Comparison of ENCODE assay signal across 8 cellular contexts in the genomic region with DNA sequence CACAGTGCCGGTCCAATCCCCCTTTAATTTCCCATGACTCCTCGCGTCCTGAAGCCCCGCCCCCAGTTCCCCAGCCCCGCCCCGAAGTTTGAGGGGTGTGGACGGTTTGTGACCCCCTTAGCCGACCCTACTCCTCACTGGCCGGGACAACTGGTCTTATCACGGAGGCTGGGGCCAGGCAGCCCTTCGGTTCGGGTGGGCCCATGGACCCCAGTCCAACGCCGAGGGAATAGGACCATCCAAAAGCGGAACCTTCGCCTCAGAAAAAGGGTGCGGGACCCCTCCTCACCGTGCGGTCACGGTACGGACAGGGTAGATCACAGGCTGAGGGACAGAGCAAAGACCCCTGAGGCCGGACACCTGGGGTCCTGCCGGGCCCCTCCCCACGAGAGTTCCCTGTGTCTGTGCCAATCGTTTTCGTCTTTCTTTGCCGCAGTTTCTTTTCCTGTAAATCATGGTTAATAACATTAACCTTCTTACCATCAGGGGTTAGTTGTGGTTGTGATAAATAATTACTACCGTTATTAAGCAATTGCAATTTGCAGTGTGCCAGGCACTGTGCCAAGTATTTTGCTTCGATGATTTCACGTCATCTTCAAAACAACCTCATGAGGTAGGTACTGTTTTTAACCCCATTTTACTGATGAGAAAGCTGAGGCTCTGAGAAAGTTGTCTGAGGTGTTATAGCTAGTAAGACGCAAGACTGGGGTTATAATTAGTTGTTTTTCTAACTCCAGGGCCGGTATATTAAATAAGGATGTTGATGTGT. TPM values are rescaled to one million over a fixed set of nuclear protein-coding genes. Genes with fewer than 3 reads are reported as not detected.
DNase-seq lines count a peak whose midpoint lies in the region; TF ChIP-seq lines count a peak whose summit lies in the region.

No MANE protein-coding gene starts in this region.

- POLR2A ChIA-PET in MCF 10A (lab: Yijun Ruan, JAX): interaction anchor here (0.6 to 4.8 kb wide), 30 partner anchors 11 to 960 kb away, joined by 3 to 51 read pairs (median 6); partner anchors contain the start of genes ASB16, ATXN7L3, G6PC3 and GRN

- H3K36me3 Mint-ChIP-seq in MCF 10A (ENCODE audit: insufficient read depth, unreplicated experiment): peaks cover 46% of the 10 kb centered on the region

- no TSS peak for BruUV-seq in MCF 10A (replicated peaks; lab: Mats Ljungman, UMichigan)

- peak overlapping the region; percentile 99 for H3K4me3 ChIP-seq in HFF-Myc (replicated peaks; ENCODE audit: low read depth, low read length)

- intact Hi-C loops in MCF 10A (cut with micrococcal nuclease): no loop called here

- no peaks in the 10 kb centered on the region for H3K9me3 Mint-ChIP-seq in MCF 10A (ENCODE audit: unreplicated experiment)

- H3K27me3 Mint-ChIP-seq in MCF 10A (ENCODE audit: insufficient read depth, unreplicated experiment): no peaks in the 10 kb centered on the region

- H3K27ac ChIP-seq in layer of hippocampus (ENCODE audit: low read depth, low read length) (peak overlapping the region; percentile 99), temporal lobe (ENCODE audit: low read depth, low read length) (peak overlapping the region; percentile 95)

- H3K4me3 Mint-ChIP-seq in MCF 10A (ENCODE audit: unreplicated experiment): peak overlapping the region; percentile 100

- H3K27me3 ChIP-seq in layer of hippocampus (ENCODE audit: control insufficient read depth, insufficient read depth, low read length): no peaks in the 10 kb centered on the region

- peak overlapping the region; percentile 99 for H3K27ac Mint-ChIP-seq in MCF 10A (ENCODE audit: low read depth, unreplicated experiment)

- peak; percentile 65 to 90 (median 80) for DNase-seq in activated CD4-positive, CD25-positive, alpha-beta regulatory T cell (lab: John Stamatoyannopoulos, UW)
- DNase-seq in activated CD4-positive, CD25-positive, alpha-beta regulatory T cell treated with anti-CD3 and anti-CD28 coated beads, Interleukin-2, amount 50 U/mL, for 72 hours: no peak
- no peak for DNase-seq in HFF-Myc (ENCODE audit: extremely low read depth, low read depth)
- DNase-seq in NCI-H2196 treated with DMSO at 0.1 percent for 48 hours (lab: John Stamatoyannopoulos, UW; ENCODE audit: unreplicated experiment): peak; percentile 68
- DNase-seq in MCF 10A (ENCODE audit: unreplicated experiment): peak; percentile 29
- no peak for DNase-seq in COLO829 (ENCODE audit: low spot score)

- CTCF ChIA-PET in MCF 10A (lab: Yijun Ruan, JAX): interaction anchor here (0.6 to 2.8 kb wide), 6 partner anchors 10 to 72 kb away, joined by 3 to 17 read pairs (median 4); no protein-coding TSS in a partner anchor

- TF ChIP-seq CTCF in HFF-Myc (IDR thresholded peaks at IDR 0.05; ENCODE audit: low read depth, low read length, missing control alignments) (no peak), MCF 10A (IDR thresholded peaks at IDR 0.05; ENCODE audit: unreplicated experiment) (no peak)

- H3K4me1 Mint-ChIP-seq in MCF 10A (ENCODE audit: insufficient read depth, unreplicated experiment): peaks cover 17% of the 10 kb centered on the region

RNA-seq across cellular contexts. Expression of gene TMUB2, which starts 0.5 kb away (rescaled TPM):
- total RNA-seq in MCF 10A (2022) (26.5 and 37.7 TPM in 2 replicates), temporal lobe (19.4 TPM)

RNA-seq across cellular contexts. Expression of gene ATXN7L3, which starts 12.4 kb away (rescaled TPM):
- total RNA-seq in MCF 10A (2022) (65.7 and 74.8 TPM in 2 replicates), temporal lobe (52.9 TPM)

RNA-seq across cellular contexts. Expression of gene ASB16, which starts 16.8 kb away (rescaled TPM):
- not detected in 2 replicates for total RNA-seq in MCF 10A (2022)
- total RNA-seq in temporal lobe: not detected

RNA-seq across cellular contexts. Expression of gene UBTF, which starts 32.2 kb away (rescaled TPM):
- total RNA-seq in MCF 10A (2022): 71.4 and 79.7 TPM in 2 replicates
- 61.2 TPM for total RNA-seq in temporal lobe

RNA-seq across cellular contexts. Expression of gene HROB, which starts 45.6 kb away (rescaled TPM):
- total RNA-seq in MCF 10A (2022) (5.4 and 6.7 TPM in 2 replicates), temporal lobe (0.74 TPM)

Comparison
In these comparisons a context has a peak if more than half of its experiments do, and no peak if none do; other contexts are left out.
1. DNase-seq: peak in activated CD4-positive, CD25-positive, alpha-beta regulatory T cell (4 of 4), NCI-H2196 treated with DMSO at 0.1 percent for 48 hours (single experiment) and MCF 10A (single experiment); none in activated CD4-positive, CD25-positive, alpha-beta regulatory T cell treated with anti-CD3 and anti-CD28 coated beads, Interleukin-2, amount 50 U/mL, for 72 hours (single experiment), HFF-Myc (single experiment) and COLO829 (single experiment).